8 cellular contexts compared by ENCODE assay signal in genomic region chr15:89002281-89002761, GRCh38.
DNase-seq lines count a peak whose midpoint lies in the region; ATAC-seq and TF ChIP-seq lines count a peak whose summit lies in the region.

No MANE protein-coding gene starts in this region.

- intact Hi-C loops in activated CD8-positive, alpha-beta T cell treated with anti-CD3 and anti-CD28 coated beads for 36 hours (cut with micrococcal nuclease): no loop called here

- H3K4me3 Mint-ChIP-seq in activated CD8-positive, alpha-beta T cell treated with anti-CD3 and anti-CD28 coated beads for 36 hours: no peak overlapping the region
- no peak overlapping the region for H3K4me3 Mint-ChIP-seq in activated CD8-positive, alpha-beta T cell treated with anti-CD3 and anti-CD28 coated beads, Interleukin-2, amount 10 ng/mL, durations not matched to agents 7 days and 5 days
- H3K4me3 Mint-ChIP-seq in chondrocyte (ENCODE audit: unreplicated experiment): no peak overlapping the region
- no peak overlapping the region for H3K4me3 Mint-ChIP-seq in stimulated activated memory B cell treated with anti-CD40 and anti-IgM and Interleukin-4, amounts not matched to agents 10 μg/mL and 1 μg/mL and 100 μg/mL, for 72 hours
- H3K4me3 Mint-ChIP-seq in T-helper 2 cell treated with Interferon-gamma antibody and Interleukin-4, amounts not matched to agents 5 μg/mL and 100 μg/mL, for 36 hours: no peak overlapping the region

- no peak for DNase-seq in activated CD8-positive, alpha-beta T cell treated with anti-CD3 and anti-CD28 coated beads for 36 hours
- no peak for DNase-seq in activated CD8-positive, alpha-beta T cell treated with anti-CD3 and anti-CD28 coated beads, Interleukin-2, amount 10 ng/mL, durations not matched to agents 7 days and 5 days
- DNase-seq in chondrocyte (ENCODE audit: low spot score) (no peak), NCI-H1048 (lab: John Stamatoyannopoulos, UW) (no peak)
- no peak for DNase-seq in T-helper 2 cell treated with Interferon-gamma antibody and Interleukin-4, amounts not matched to agents 5 μg/mL and 100 μg/mL, for 36 hours (ENCODE audit: low spot score)
- no peak for DNase-seq in activated CD4-positive, alpha-beta T cell treated with anti-CD3 and anti-CD28 coated beads, Interleukin-2, amount 50 U/mL, for 48 hours

- TF ChIP-seq CTCF in activated CD8-positive, alpha-beta T cell treated with anti-CD3 and anti-CD28 coated beads for 36 hours (IDR thresholded peaks at IDR 0.05): no peak
- no peak for TF ChIP-seq CTCF in chondrocyte (IDR thresholded peaks at IDR 0.05)

- POLR2A ChIA-PET in activated CD8-positive, alpha-beta T cell treated with anti-CD3 and anti-CD28 coated beads for 36 hours (lab: Charles Lee): interaction anchor here (1.2 kb wide), 1 partner anchor 176 kb away, joined by 4 read pairs; no protein-coding TSS in a partner anchor
- POLR2A ChIA-PET in activated CD8-positive, alpha-beta T cell treated with anti-CD3 and anti-CD28 coated beads, Interleukin-2, amount 10 ng/mL, durations not matched to agents 7 days and 5 days (lab: Charles Lee): no interaction called here

- peak overlapping the region; percentile 14 for H3K27ac Mint-ChIP-seq in activated CD8-positive, alpha-beta T cell treated with anti-CD3 and anti-CD28 coated beads for 36 hours
- no peak overlapping the region for H3K27ac Mint-ChIP-seq in activated CD8-positive, alpha-beta T cell treated with anti-CD3 and anti-CD28 coated beads, Interleukin-2, amount 10 ng/mL, durations not matched to agents 7 days and 5 days
- H3K27ac Mint-ChIP-seq in chondrocyte (ENCODE audit: unreplicated experiment): peak overlapping the region; percentile 23
- H3K27ac Mint-ChIP-seq in stimulated activated memory B cell treated with anti-CD40 and anti-IgM and Interleukin-4, amounts not matched to agents 10 μg/mL and 1 μg/mL and 100 μg/mL, for 72 hours: peak overlapping the region; percentile 15
- H3K27ac Mint-ChIP-seq in T-helper 2 cell treated with Interferon-gamma antibody and Interleukin-4, amounts not matched to agents 5 μg/mL and 100 μg/mL, for 36 hours: no peak overlapping the region

- no peak for ATAC-seq in activated CD8-positive, alpha-beta T cell treated with anti-CD3 and anti-CD28 coated beads for 36 hours
- no peak for ATAC-seq in activated CD8-positive, alpha-beta T cell treated with anti-CD3 and anti-CD28 coated beads, Interleukin-2, amount 10 ng/mL, durations not matched to agents 7 days and 5 days
- peak; percentile 81 for ATAC-seq in HG03432 (IDR thresholded peaks at IDR 0.05; ENCODE audit: unreplicated experiment)
- peak; percentile 69 for ATAC-seq in stimulated activated memory B cell treated with anti-CD40 and anti-IgM and Interleukin-4, amounts not matched to agents 10 μg/mL and 1 μg/mL and 100 μg/mL, for 72 hours

- H3K27me3 Mint-ChIP-seq in activated CD8-positive, alpha-beta T cell treated with anti-CD3 and anti-CD28 coated beads for 36 hours: peaks cover 2% of the 10 kb centered on the region
- peaks cover 12% of the 10 kb centered on the region for H3K27me3 Mint-ChIP-seq in activated CD8-positive, alpha-beta T cell treated with anti-CD3 and anti-CD28 coated beads, Interleukin-2, amount 10 ng/mL, durations not matched to agents 7 days and 5 days (ENCODE audit: low read depth)
- peaks cover 4% of the 10 kb centered on the region for H3K27me3 Mint-ChIP-seq in chondrocyte (ENCODE audit: low read depth)
- H3K27me3 Mint-ChIP-seq in stimulated activated memory B cell treated with anti-CD40 and anti-IgM and Interleukin-4, amounts not matched to agents 10 μg/mL and 1 μg/mL and 100 μg/mL, for 72 hours: peaks cover 33% of the 10 kb centered on the region
- peaks cover 16% of the 10 kb centered on the region for H3K27me3 Mint-ChIP-seq in T-helper 2 cell treated with Interferon-gamma antibody and Interleukin-4, amounts not matched to agents 5 μg/mL and 100 μg/mL, for 36 hours (ENCODE audit: low read depth)

- no peaks in the 10 kb centered on the region for H3K9me3 Mint-ChIP-seq in activated CD8-positive, alpha-beta T cell treated with anti-CD3 and anti-CD28 coated beads for 36 hours
- no peaks in the 10 kb centered on the region for H3K9me3 Mint-ChIP-seq in activated CD8-positive, alpha-beta T cell treated with anti-CD3 and anti-CD28 coated beads, Interleukin-2, amount 10 ng/mL, durations not matched to agents 7 days and 5 days (ENCODE audit: insufficient read depth)
- H3K9me3 Mint-ChIP-seq in chondrocyte (ENCODE audit: low read depth): no peaks in the 10 kb centered on the region
- H3K9me3 Mint-ChIP-seq in stimulated activated memory B cell treated with anti-CD40 and anti-IgM and Interleukin-4, amounts not matched to agents 10 μg/mL and 1 μg/mL and 100 μg/mL, for 72 hours: no peaks in the 10 kb centered on the region
- H3K9me3 Mint-ChIP-seq in T-helper 2 cell treated with Interferon-gamma antibody and Interleukin-4, amounts not matched to agents 5 μg/mL and 100 μg/mL, for 36 hours: no peaks in the 10 kb centered on the region

- no peaks in the 10 kb centered on the region for H3K36me3 Mint-ChIP-seq in activated CD8-positive, alpha-beta T cell treated with anti-CD3 and anti-CD28 coated beads for 36 hours (ENCODE audit: low read depth)
- no peaks in the 10 kb centered on the region for H3K36me3 Mint-ChIP-seq in activated CD8-positive, alpha-beta T cell treated with anti-CD3 and anti-CD28 coated beads, Interleukin-2, amount 10 ng/mL, durations not matched to agents 7 days and 5 days (ENCODE audit: low read depth)
- no peaks in the 10 kb centered on the region for H3K36me3 Mint-ChIP-seq in chondrocyte (ENCODE audit: low read depth)
- H3K36me3 Mint-ChIP-seq in stimulated activated memory B cell treated with anti-CD40 and anti-IgM and Interleukin-4, amounts not matched to agents 10 μg/mL and 1 μg/mL and 100 μg/mL, for 72 hours: no peaks in the 10 kb centered on the region
- H3K36me3 Mint-ChIP-seq in T-helper 2 cell treated with Interferon-gamma antibody and Interleukin-4, amounts not matched to agents 5 μg/mL and 100 μg/mL, for 36 hours (ENCODE audit: low read depth): no peaks in the 10 kb centered on the region

- peaks cover 4% of the 10 kb centered on the region for H3K4me1 Mint-ChIP-seq in activated CD8-positive, alpha-beta T cell treated with anti-CD3 and anti-CD28 coated beads for 36 hours (ENCODE audit: low read depth)
- peaks cover 7% of the 10 kb centered on the region for H3K4me1 Mint-ChIP-seq in activated CD8-positive, alpha-beta T cell treated with anti-CD3 and anti-CD28 coated beads, Interleukin-2, amount 10 ng/mL, durations not matched to agents 7 days and 5 days (ENCODE audit: low read depth)
- peaks cover 10% of the 10 kb centered on the region for H3K4me1 Mint-ChIP-seq in chondrocyte (ENCODE audit: low read depth)
- H3K4me1 Mint-ChIP-seq in stimulated activated memory B cell treated with anti-CD40 and anti-IgM and Interleukin-4, amounts not matched to agents 10 μg/mL and 1 μg/mL and 100 μg/mL, for 72 hours: peaks cover 13% of the 10 kb centered on the region
- peaks cover 4% of the 10 kb centered on the region for H3K4me1 Mint-ChIP-seq in T-helper 2 cell treated with Interferon-gamma antibody and Interleukin-4, amounts not matched to agents 5 μg/mL and 100 μg/mL, for 36 hours (ENCODE audit: low read depth)

- CTCF ChIA-PET in activated CD8-positive, alpha-beta T cell treated with anti-CD3 and anti-CD28 coated beads for 36 hours (lab: Charles Lee): interaction anchor here (1.0 kb wide), 2 partner anchors 98 to 124 kb away, joined by 3 read pairs; no protein-coding TSS in a partner anchor
- CTCF ChIA-PET in activated CD8-positive, alpha-beta T cell treated with anti-CD3 and anti-CD28 coated beads, Interleukin-2, amount 10 ng/mL, durations not matched to agents 7 days and 5 days (lab: Charles Lee): no interaction called here

Comparison
In these comparisons a context has a peak if more than half of its experiments do, and no peak if none do; other contexts are left out.
1. H3K27ac Mint-ChIP-seq: peak in activated CD8-positive, alpha-beta T cell treated with anti-CD3 and anti-CD28 coated beads for 36 hours (single experiment), chondrocyte (single experiment) and stimulated activated memory B cell treated with anti-CD40 and anti-IgM and Interleukin-4, amounts not matched to agents 10 μg/mL and 1 μg/mL and 100 μg/mL, for 72 hours (single experiment); none in activated CD8-positive, alpha-beta T cell treated with anti-CD3 and anti-CD28 coated beads, Interleukin-2, amount 10 ng/mL, durations not matched to agents 7 days and 5 days (single experiment) and T-helper 2 cell treated with Interferon-gamma antibody and Interleukin-4, amounts not matched to agents 5 μg/mL and 100 μg/mL, for 36 hours (single experiment).
2. ATAC-seq: peak in HG03432 (single experiment) and stimulated activated memory B cell treated with anti-CD40 and anti-IgM and Interleukin-4, amounts not matched to agents 10 μg/mL and 1 μg/mL and 100 μg/mL, for 72 hours (single experiment); none in activated CD8-positive, alpha-beta T cell treated with anti-CD3 and anti-CD28 coated beads for 36 hours (single experiment) and activated CD8-positive, alpha-beta T cell treated with anti-CD3 and anti-CD28 coated beads, Interleukin-2, amount 10 ng/mL, durations not matched to agents 7 days and 5 days (single experiment).